Comparison of ENCODE assay signal across 7 cellular contexts in the genomic region with DNA sequence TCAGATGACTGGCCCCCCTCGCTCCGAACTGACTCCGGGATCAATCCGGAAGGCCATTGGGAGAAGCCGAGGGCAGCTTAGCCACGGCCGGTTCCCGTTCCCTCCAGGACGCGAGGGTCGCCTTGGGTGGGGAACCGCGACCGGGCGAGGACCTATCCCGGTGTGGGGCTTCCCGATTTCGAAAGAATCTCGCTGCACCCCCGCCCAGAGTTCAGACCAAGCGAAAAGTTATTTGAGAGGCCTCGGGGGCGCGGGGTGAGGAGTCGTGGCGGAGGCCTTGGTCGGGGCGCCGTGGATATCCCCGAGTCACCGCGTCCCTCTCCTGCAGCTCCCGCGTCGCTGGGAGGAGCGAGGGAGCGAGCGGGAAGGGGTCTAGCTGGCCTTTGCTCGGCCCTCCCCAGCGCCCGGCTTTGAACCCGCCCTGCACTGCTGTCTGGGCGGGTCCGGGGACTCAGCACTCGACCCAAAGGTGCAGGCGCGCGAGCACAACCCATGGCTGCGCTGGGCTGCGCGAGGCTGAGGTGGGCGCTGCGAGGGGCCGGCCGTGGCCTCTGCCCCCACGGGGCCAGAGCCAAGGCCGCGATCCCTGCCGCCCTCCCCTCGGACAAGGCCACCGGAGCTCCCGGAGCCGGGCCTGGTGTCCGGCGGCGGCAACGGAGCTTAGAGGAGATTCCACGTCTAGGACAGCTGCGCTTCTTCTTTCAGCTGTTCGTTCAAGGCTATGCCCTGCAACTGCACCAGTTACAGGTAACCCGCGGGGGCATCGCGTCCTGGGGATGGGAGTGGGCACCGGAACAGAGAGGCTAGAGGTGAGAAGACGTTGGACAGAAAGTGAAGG. TPM values are rescaled to one million over a fixed set of nuclear protein-coding genes. Genes with fewer than 3 reads are reported as not detected.
DNase-seq lines count a peak whose midpoint lies in the region; ATAC-seq and TF ChIP-seq lines count a peak whose summit lies in the region.

Gene CYP27A1, plus strand, starts transcription at position 457 of the 838 bp plus-strand sequence. Its CDS starts 36 bp downstream, at position 493.

- peaks cover 18% of the 10 kb centered on the region for H3K4me1 ChIP-seq in adipocyte (ENCODE audit: control insufficient read depth, insufficient read depth, low read length)
- H3K4me1 ChIP-seq in trophoblast cell (ENCODE audit: control insufficient read depth in 1 of 2, insufficient read depth in 2 of 2, low read length in 2 of 2), result peaks cover 2 to 6% of the 10 kb centered on the region in 2 experiments
- H3K4me1 ChIP-seq in OCI-LY7 (ENCODE audit: insufficient read depth, low read length, poor library complexity, severe bottlenecking), result no peaks in the 10 kb centered on the region

- H3K79me1 ChIP-seq in trophoblast cell (ENCODE audit: low read length), result peaks cover 4% of the 10 kb centered on the region

- H3K79me2 ChIP-seq in trophoblast cell (ENCODE audit: control insufficient read depth, insufficient read depth, low read length, poor library complexity) (peaks cover 3% of the 10 kb centered on the region), OCI-LY7 (ENCODE audit: insufficient read depth, low read depth, low read length) (no peaks in the 10 kb centered on the region)

- peak within 1 kb of the TSS; percentile 77 for H4K8ac ChIP-seq in trophoblast cell (ENCODE audit: low read depth, low read length)

- POLR2A ChIA-PET in OCI-LY7 (lab: Charles Lee), result interaction anchor here (0.5 kb wide), 1 partner anchor 301 kb away, joined by 3 read pairs; no protein-coding TSS in a partner anchor

- no peak within 1 kb of the TSS for H2BK5ac ChIP-seq in trophoblast cell (ENCODE audit: low read depth, low read length, poor library complexity)

- peak within 1 kb of the TSS; percentile 63 for H2BK120ac ChIP-seq in trophoblast cell (ENCODE audit: insufficient read depth, low read length, poor library complexity)

- no peaks in the 10 kb centered on the region for H4K20me1 ChIP-seq in OCI-LY7 (ENCODE audit: insufficient read depth, low read length)

- H3K27me3 ChIP-seq in adipocyte (replicated peaks; ENCODE audit: control insufficient read depth, insufficient read depth, low read length) (no peaks in the 10 kb centered on the region), trophoblast cell (ENCODE audit: insufficient read depth, low read length) (peaks cover 12% of the 10 kb centered on the region)

- intact Hi-C loops in left cardiac atrium (cut with DNase I) (no loop called here), OCI-LY7 (cut with micrococcal nuclease; ENCODE audit: unreplicated experiment) (no loop called here)

- no peak within 1 kb of the TSS for H3K23ac ChIP-seq in trophoblast cell (ENCODE audit: low read length)

- H3K4me2 ChIP-seq in trophoblast cell (ENCODE audit: low read length), result peak within 1 kb of the TSS; percentile 87
- H3K4me2 ChIP-seq in OCI-LY7 (ENCODE audit: low read length), result no peak within 1 kb of the TSS

- peak; percentile 87 to 94 for ATAC-seq in left cardiac atrium
- no peak for ATAC-seq in HG02798 (IDR thresholded peaks at IDR 0.05; ENCODE audit: poor library complexity, unreplicated experiment)

- peak within 1 kb of the TSS; percentile 64 for H4K91ac ChIP-seq in trophoblast cell (ENCODE audit: low read depth, low read length)

- TF ChIP-seq CTCF in OCI-LY7 (conservative IDR thresholded peaks at IDR 0.05; ENCODE audit: low read length), result no peak

- no peak within 1 kb of the TSS for H2AK5ac ChIP-seq in trophoblast cell (ENCODE audit: low read length)

- CTCF ChIA-PET in OCI-LY7 (lab: Charles Lee; ENCODE audit: unreplicated experiment), result interaction anchor here (0.6 kb wide), 1 partner anchor 71 kb away, joined by 3 read pairs; no protein-coding TSS in a partner anchor

- no CpG with 5 or more reads among the region's 76 CpGs for WGBS in trophoblast cell (ENCODE audit: extremely low coverage, insufficient coverage, insufficient read length)

- H3K9me2 ChIP-seq in OCI-LY7 (ENCODE audit: insufficient read depth, low read length), result no peaks in the 10 kb centered on the region

- H4K12ac ChIP-seq in trophoblast cell (ENCODE audit: low read depth, low read length), result peak within 1 kb of the TSS; percentile 92

- no peak within 1 kb of the TSS for H2BK12ac ChIP-seq in trophoblast cell (ENCODE audit: low read length)

- peak within 1 kb of the TSS; percentile 75 for H3K14ac ChIP-seq in trophoblast cell (ENCODE audit: low read length)

- no peak within 1 kb of the TSS for H3K4ac ChIP-seq in trophoblast cell (ENCODE audit: low read depth, low read length)

- H3K9ac ChIP-seq in adipocyte (ENCODE audit: low read length) (peak within 1 kb of the TSS; percentile 89), trophoblast cell (ENCODE audit: low read length) (peak within 1 kb of the TSS; percentile 48)

- peaks cover 9% of the 10 kb centered on the region for H3K9me3 ChIP-seq in adipocyte (ENCODE audit: control insufficient read depth, low read length)
- H3K9me3 ChIP-seq in trophoblast cell (ENCODE audit: insufficient read depth, low read depth, low read length), result peaks cover 5% of the 10 kb centered on the region
- no peaks in the 10 kb centered on the region for H3K9me3 ChIP-seq in OCI-LY7 (ENCODE audit: low read length)

- no TSS peak for BruUV-seq in OCI-LY7 (replicated peaks; lab: Mats Ljungman, UMichigan)

- H2AFZ ChIP-seq in trophoblast cell (ENCODE audit: insufficient read depth, low read length, poor library complexity), result peak within 1 kb of the TSS; percentile 72
- no peak within 1 kb of the TSS for H2AFZ ChIP-seq in OCI-LY7 (ENCODE audit: low read length)

- peak within 1 kb of the TSS; percentile 90 for H3K4me3 ChIP-seq in adipocyte (ENCODE audit: low read length)
- peak within 1 kb of the TSS; percentile 72 for H3K4me3 ChIP-seq in trophoblast cell (ENCODE audit: low read depth, low read length)
- H3K4me3 ChIP-seq in OCI-LY7 (ENCODE audit: low read depth, low read length, poor library complexity, severe bottlenecking), result no peak within 1 kb of the TSS

- no peaks in the 10 kb centered on the region for H3K36me3 ChIP-seq in adipocyte (ENCODE audit: control insufficient read depth, insufficient read depth, low read length, severe bottlenecking)
- no peaks in the 10 kb centered on the region for H3K36me3 ChIP-seq in trophoblast cell (ENCODE audit: control insufficient read depth in 1 of 2, insufficient read depth in 2 of 2, low read length in 2 of 2)
- no peaks in the 10 kb centered on the region for H3K36me3 ChIP-seq in OCI-LY7 (ENCODE audit: insufficient read depth, low read length)

- DNase-seq in HCEC 1CT (peak; percentile 9), adipocyte (ENCODE audit: low read depth) (peak; percentile 72), left cardiac atrium (peak; percentile 61), trophoblast cell (peak in 1 of 2 donors; percentile 15), OCI-LY7 (ENCODE audit: low spot score) (no peak), SW 1271 (lab: John Stamatoyannopoulos, UW) (no peak)

- H3K18ac ChIP-seq in trophoblast cell (ENCODE audit: low read length), result peak within 1 kb of the TSS; percentile 62

- H3K27ac ChIP-seq in trophoblast cell (ENCODE audit: low read depth, low read length), result no peak within 1 kb of the TSS
- no peak within 1 kb of the TSS for H3K27ac ChIP-seq in OCI-LY7 (ENCODE audit: low read depth, low read length, poor library complexity, severe bottlenecking)

RNA-seq across cellular contexts. Expression of gene CYP27A1, which starts in this region (rescaled TPM):
- total RNA-seq in left cardiac atrium, result 10 to 100 TPM; 13.8 to 17.4 TPM
- polyA plus RNA-seq in trophoblast cell (2013), result 1.5 and 1.6 TPM in 2 replicates
- total RNA-seq in OCI-LY7 (2014; rRNA removed; shearing (Covaris generic)), result 0.15 TPM in 1 of 2 replicates, not detected in the other
- 0.23 TPM in 1 of 2 replicates, not detected in the other for total RNA-seq in OCI-LY7 (2022)

Comparison
In these comparisons a context has a peak if more than half of its experiments do, and no peak if none do; other contexts are left out.
1. RNA of gene CYP27A1 (total RNA-seq): 13.8 to 17.4 TPM in left cardiac atrium; 0.15 to 0.23 TPM in OCI-LY7; every median in the first group is over 10 times any median in the second.
2. DNase-seq: peak in HCEC 1CT (single experiment), adipocyte (single experiment) and left cardiac atrium (single experiment); none in OCI-LY7 (single experiment) and SW 1271 (0 of 2).